Comparison of ENCODE assay signal across 8 cellular contexts in the genomic region with DNA sequence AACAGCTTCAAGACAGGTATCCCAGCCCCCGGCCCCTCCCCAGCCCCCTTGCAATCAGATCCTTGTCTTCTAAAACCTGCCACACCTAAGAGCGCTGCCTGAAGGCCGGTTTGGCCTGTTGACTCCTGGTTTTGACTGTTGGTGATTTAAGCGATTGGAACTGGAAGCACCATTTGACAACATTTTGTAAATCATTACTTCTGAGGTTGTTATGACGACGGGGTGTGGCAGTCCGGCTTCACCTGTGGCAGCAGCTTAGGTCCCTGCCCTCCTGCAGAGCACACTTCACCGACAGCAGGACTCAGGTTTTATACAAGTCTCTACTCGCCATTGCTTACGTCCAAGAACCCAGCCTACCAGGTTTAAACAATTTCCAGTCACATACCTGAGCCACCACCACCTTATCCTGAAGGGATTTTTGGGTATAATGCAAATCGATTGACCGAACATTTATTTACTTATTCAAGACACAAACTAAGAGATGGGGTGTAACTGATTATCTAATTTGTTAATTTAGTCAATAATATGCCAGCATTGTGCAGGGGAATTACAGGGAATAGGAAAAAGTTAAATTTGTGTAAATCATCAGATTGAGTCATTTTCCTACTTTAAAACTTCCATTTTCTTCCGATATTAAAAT. TPM values are rescaled to one million over a fixed set of nuclear protein-coding genes. Genes with fewer than 3 reads are reported as not detected.
DNase-seq lines count a peak whose midpoint lies in the region; ATAC-seq and TF ChIP-seq lines count a peak whose summit lies in the region.

No MANE protein-coding gene starts in this region.

- peak overlapping the region; percentile 69 to 81 for H3K4me3 ChIP-seq in gastroesophageal sphincter
- peak overlapping the region; percentile 50 to 82 (median 66) for H3K4me3 ChIP-seq in spleen

- no peak for TF ChIP-seq POLR2A in gastroesophageal sphincter (IDR thresholded peaks at IDR 0.05)
- TF ChIP-seq POLR2A in spleen (IDR thresholded peaks at IDR 0.05): no peak

- WGBS in gastroesophageal sphincter (ENCODE audit: low coverage in 1 of 2), 2 donors: 69 to 73% methylated on average over 12 to 13 of the region's 13 CpGs
- WGBS in spleen, 5 donors: 79 to 85% (median 82%) methylated on average over 13 of the region's 13 CpGs

- peaks cover 0 to 1% of the 10 kb centered on the region in 2 donors for H3K36me3 ChIP-seq in gastroesophageal sphincter
- peaks cover 0 to 2% (median 0%) of the 10 kb centered on the region in 6 donors for H3K36me3 ChIP-seq in spleen

- no peaks in the 10 kb centered on the region for H3K27me3 ChIP-seq in gastroesophageal sphincter
- peaks cover 0 to 5% (median 0%) of the 10 kb centered on the region in 7 donors for H3K27me3 ChIP-seq in spleen (replicated peaks in 1 of 7)

- intact Hi-C loops in spleen (cut with DNase I; ENCODE audit: low total_unique reads): loop anchor here (5.0 kb wide), 1 partner anchor 56 kb away; a partner anchor contains a TSS

- peaks cover 6 to 48% (median 11%) of the 10 kb centered on the region in 3 donors for H3K4me1 ChIP-seq in gastroesophageal sphincter
- H3K4me1 ChIP-seq in spleen: peaks cover 29 to 59% (median 47%) of the 10 kb centered on the region in 6 donors

- H3K27ac ChIP-seq in gastroesophageal sphincter (peak overlapping the region in 3 of 4 donors; percentile 95 to 98 (median 96)), spleen (peak overlapping the region; percentile 94 to 99 (median 96))

- ATAC-seq in gastroesophageal sphincter: no peak
- ATAC-seq in GM18858 (IDR thresholded peaks at IDR 0.05; ENCODE audit: unreplicated experiment): no peak

- no peak for TF ChIP-seq EP300 in gastroesophageal sphincter (IDR thresholded peaks at IDR 0.05)

- TF ChIP-seq CTCF in gastroesophageal sphincter (IDR thresholded peaks at IDR 0.05) (no peak), spleen (IDR thresholded peaks at IDR 0.05 in 8 of 11, conservative IDR thresholded peaks at IDR 0.05 in 3 of 11) (no peak)

- DNase-seq in NCI-H2171 treated with DMSO at 0.1 percent for 48 hours (lab: John Stamatoyannopoulos, UW) (peak; percentile 66), NCI-H2171 (lab: John Stamatoyannopoulos, UW) (no peak), SW480 (ENCODE audit: low spot score) (peak; percentile 85), spleen (no peak), cortex of kidney (lab: John Stamatoyannopoulos, UW) (no peak), epidermal melanocyte (ENCODE audit: insufficient read length, low spot score) (no peak)

- no peaks in the 10 kb centered on the region for H3K9me3 ChIP-seq in gastroesophageal sphincter
- H3K9me3 ChIP-seq in spleen: no peaks in the 10 kb centered on the region

RNA-seq across cellular contexts. Expression of a gene that starts 0.7 kb away (rescaled TPM):
- total RNA-seq in gastroesophageal sphincter (10 to 100 TPM; 32.6 to 61.3 (median 38.6) TPM), spleen (10 to 100 TPM; 41.3 to 85.4 (median 52.0) TPM)
- polyA plus RNA-seq in spleen: 100 to 1,000 TPM in 2 of 3 donors, 10 to 100 TPM in 1; 92.0 to 120 (median 103) TPM

RNA-seq across cellular contexts. Expression of a gene that starts 33.2 kb away (rescaled TPM):
- total RNA-seq in gastroesophageal sphincter (1,000 to 10,000 TPM; 2,261 to 5,929 (median 3,123) TPM), spleen (10 to 100 TPM in 1 of 7 donors, 1 to 10 TPM in 4, under 1 TPM in 2; 0.60 to 17.6 (median 3.1) TPM)
- 10 to 100 TPM in 1 of 3 donors, 1 to 10 TPM in 2; 3.8 to 10.9 (median 5.0) TPM for polyA plus RNA-seq in spleen

RNA-seq across cellular contexts. Expression of a gene that starts 58.7 kb away (rescaled TPM):
- total RNA-seq in gastroesophageal sphincter (1 to 10 TPM; 3.3 to 8.9 (median 5.8) TPM), spleen (10 to 100 TPM; 18.9 to 27.6 (median 24.0) TPM)
- 1 to 10 TPM; 1.6 to 3.9 (median 1.7) TPM for polyA plus RNA-seq in spleen

Comparison
In these comparisons a context has a peak if more than half of its experiments do, and no peak if none do; other contexts are left out.
1. DNase-seq: peak in NCI-H2171 treated with DMSO at 0.1 percent for 48 hours (single experiment) and SW480 (single experiment); none in NCI-H2171 (single experiment), spleen (single experiment), cortex of kidney (single experiment) and epidermal melanocyte (single experiment).
2. RNA of a gene that starts 33.2 kb away (total RNA-seq): 2,261 to 5,929 TPM in gastroesophageal sphincter; 0.60 to 17.6 TPM in spleen; every median in the first group is over 100 times any median in the second.